Comparison of ENCODE assay signal across 1 cellular context in the genomic region with DNA sequence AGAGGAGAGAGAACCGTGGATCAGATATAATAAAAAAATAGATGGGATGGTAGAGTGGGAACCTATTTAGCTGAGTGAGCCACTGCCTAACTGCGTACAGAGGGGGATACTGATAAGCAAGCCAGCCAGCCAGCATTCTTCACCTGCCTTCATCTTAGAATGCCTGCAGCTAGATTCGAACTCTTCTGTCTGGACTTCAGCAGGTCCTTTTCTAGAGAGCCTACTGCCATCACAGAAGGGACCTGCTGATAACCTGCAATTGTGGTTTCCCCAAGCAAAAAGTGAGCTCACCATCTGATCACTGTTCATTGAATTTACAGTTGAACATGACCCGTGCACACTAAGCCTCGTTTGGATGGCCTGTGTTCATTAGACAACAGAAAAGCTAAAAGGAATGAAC.
TF ChIP-seq lines count a peak whose summit lies in the region.

No MANE protein-coding gene starts in this region.

TF ChIP-seq in WTC11, 78 proteins besides CTCF, POLR2A, EP300 and RAD21 (continued from another document):
- TF ChIP-seq, protein P1, sequence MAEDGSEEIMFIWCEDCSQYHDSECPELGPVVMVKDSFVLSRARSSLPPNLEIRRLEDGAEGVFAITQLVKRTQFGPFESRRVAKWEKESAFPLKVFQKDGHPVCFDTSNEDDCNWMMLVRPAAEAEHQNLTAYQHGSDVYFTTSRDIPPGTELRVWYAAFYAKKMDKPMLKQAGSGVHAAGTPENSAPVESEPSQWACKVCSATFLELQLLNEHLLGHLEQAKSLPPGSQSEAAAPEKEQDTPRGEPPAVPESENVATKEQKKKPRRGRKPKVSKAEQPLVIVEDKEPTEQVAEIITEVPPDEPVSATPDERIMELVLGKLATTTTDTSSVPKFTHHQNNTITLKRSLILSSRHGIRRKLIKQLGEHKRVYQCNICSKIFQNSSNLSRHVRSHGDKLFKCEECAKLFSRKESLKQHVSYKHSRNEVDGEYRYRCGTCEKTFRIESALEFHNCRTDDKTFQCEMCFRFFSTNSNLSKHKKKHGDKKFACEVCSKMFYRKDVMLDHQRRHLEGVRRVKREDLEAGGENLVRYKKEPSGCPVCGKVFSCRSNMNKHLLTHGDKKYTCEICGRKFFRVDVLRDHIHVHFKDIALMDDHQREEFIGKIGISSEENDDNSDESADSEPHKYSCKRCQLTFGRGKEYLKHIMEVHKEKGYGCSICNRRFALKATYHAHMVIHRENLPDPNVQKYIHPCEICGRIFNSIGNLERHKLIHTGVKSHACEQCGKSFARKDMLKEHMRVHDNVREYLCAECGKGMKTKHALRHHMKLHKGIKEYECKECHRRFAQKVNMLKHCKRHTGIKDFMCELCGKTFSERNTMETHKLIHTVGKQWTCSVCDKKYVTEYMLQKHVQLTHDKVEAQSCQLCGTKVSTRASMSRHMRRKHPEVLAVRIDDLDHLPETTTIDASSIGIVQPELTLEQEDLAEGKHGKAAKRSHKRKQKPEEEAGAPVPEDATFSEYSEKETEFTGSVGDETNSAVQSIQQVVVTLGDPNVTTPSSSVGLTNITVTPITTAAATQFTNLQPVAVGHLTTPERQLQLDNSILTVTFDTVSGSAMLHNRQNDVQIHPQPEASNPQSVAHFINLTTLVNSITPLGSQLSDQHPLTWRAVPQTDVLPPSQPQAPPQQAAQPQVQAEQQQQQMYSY (CRISPR knock-in tag; IDR thresholded peaks at IDR 0.05): no peak
- TF ChIP-seq OVOL2 (CRISPR knock-in tag; IDR thresholded peaks at IDR 0.05; ENCODE audit: borderline replicate concordance) (no peak), HMGXB4 (CRISPR knock-in tag; IDR thresholded peaks at IDR 0.05) (no peak), CREB1 (CRISPR knock-in tag; IDR thresholded peaks at IDR 0.05) (no peak), ETV6 (CRISPR knock-in tag; IDR thresholded peaks at IDR 0.05) (no peak), ZNF263 (CRISPR knock-in tag; IDR thresholded peaks at IDR 0.05; ENCODE audit: low read depth) (no peak), ZBTB21 (CRISPR knock-in tag; IDR thresholded peaks at IDR 0.05; ENCODE audit: borderline replicate concordance) (no peak)
